ENCODE assay signal across 14 cellular contexts in genomic region chr11:128494418-128495332, GRCh38.
A peak's percentile ranks its signal among the peaks of the same experiment; 100 is the strongest.
DNase-seq lines count a peak whose midpoint lies in the region; ATAC-seq, FAIRE-seq and TF ChIP-seq lines count a peak whose summit lies in the region.
"Had no signal": no experiment of that assay in that cellular context is flagged by ENCODE, and none has a peak within 500 bp of the region (broad histone marks: within the 10 kb centered on the region; RNA-seq: fewer than 3 reads in every experiment).

No MANE protein-coding gene starts in this region.

- no peaks in the 10 kb centered on the region for H3K9me3 ChIP-seq in CD8-positive, alpha-beta T cell (ENCODE audit: low read length)
- H3K9me3 ChIP-seq: body of pancreas had no signal

- H3K36me3 Mint-ChIP-seq in CD8-positive, alpha-beta T cell: peaks cover 90% of the 10 kb centered on the region
- H3K36me3 Mint-ChIP-seq in activated naive CD8-positive, alpha-beta T cell treated with anti-CD3 and anti-CD28 coated beads, Interleukin-2, amount 10 ng/mL, durations not matched to agents 7 days and 5 days: peaks cover 65% of the 10 kb centered on the region
- H3K36me3 Mint-ChIP-seq in osteocyte (ENCODE audit: unreplicated experiment): peaks cover 13% of the 10 kb centered on the region

- H3K27me3 Mint-ChIP-seq in CD8-positive, alpha-beta T cell (ENCODE audit: low read depth): no peaks in the 10 kb centered on the region
- H3K27me3 Mint-ChIP-seq in activated naive CD8-positive, alpha-beta T cell treated with anti-CD3 and anti-CD28 coated beads, Interleukin-2, amount 10 ng/mL, durations not matched to agents 7 days and 5 days: no peaks in the 10 kb centered on the region
- H3K27me3 Mint-ChIP-seq in osteocyte (ENCODE audit: unreplicated experiment): no peaks in the 10 kb centered on the region

- peak overlapping the region; percentile 98 for H3K27ac Mint-ChIP-seq in CD8-positive, alpha-beta T cell
- peak overlapping the region; percentile 93 for H3K27ac Mint-ChIP-seq in activated naive CD8-positive, alpha-beta T cell treated with anti-CD3 and anti-CD28 coated beads, Interleukin-2, amount 10 ng/mL, durations not matched to agents 7 days and 5 days
- H3K27ac Mint-ChIP-seq in osteocyte (ENCODE audit: unreplicated experiment): peak overlapping the region; percentile 91

- H3K4me3 ChIP-seq in CD8-positive, alpha-beta T cell (ENCODE audit: low read depth, low read length): peak overlapping the region; percentile 12
- H3K4me3 ChIP-seq: body of pancreas had no signal

- H3K4me1 ChIP-seq in CD8-positive, alpha-beta T cell (ENCODE audit: insufficient read depth, low read length): peaks cover 100% of the 10 kb centered on the region

- ATAC-seq in CD8-positive, alpha-beta T cell: peak; percentile 15
- peak; percentile 44 for ATAC-seq in HG03280 (IDR thresholded peaks at IDR 0.05; ENCODE audit: unreplicated experiment)
- ATAC-seq in activated naive CD8-positive, alpha-beta T cell treated with anti-CD3 and anti-CD28 coated beads, Interleukin-2, amount 10 ng/mL, durations not matched to agents 7 days and 5 days (ENCODE audit: low read depth): peak; percentile 65
- no peak for ATAC-seq in GM19463 (IDR thresholded peaks at IDR 0.05; ENCODE audit: unreplicated experiment)
- no peak for ATAC-seq in GM18517 (IDR thresholded peaks at IDR 0.05; ENCODE audit: unreplicated experiment)
- ATAC-seq: body of pancreas had no signal

- H3K27me3 ChIP-seq in CD8-positive, alpha-beta T cell (ENCODE audit: insufficient read depth, low read length): no peaks in the 10 kb centered on the region
- H3K27me3 ChIP-seq: body of pancreas had no signal

- DNase-seq in CD8-positive, alpha-beta T cell: no peak
- peak; percentile 29 for DNase-seq in activated naive CD8-positive, alpha-beta T cell treated with anti-CD3 and anti-CD28 coated beads, Interleukin-2, amount 10 ng/mL, durations not matched to agents 7 days and 5 days
- DNase-seq in osteocyte (ENCODE audit: extremely low spot score, unreplicated experiment): no peak
- DNase-seq in urothelium cell line (ENCODE audit: low spot score): no peak
- DNase-seq in amniotic stem cell (lab: John Stamatoyannopoulos, UW): no peak
- DNase-seq: body of pancreas, NCI-H1694, retina, WERI-Rb-1 had no signal

- FAIRE-seq in urothelium cell line (lab: Jason Lieb, UNC): no peak
- FAIRE-seq: H54 had no signal

- POLR2A ChIA-PET in CD8-positive, alpha-beta T cell (lab: Charles Lee): interaction anchor here (1.5 to 14.0 kb wide), 4 partner anchors 11 to 21 kb away, joined by 5 to 138 read pairs (median 10); no protein-coding TSS in a partner anchor
- POLR2A ChIA-PET in activated naive CD8-positive, alpha-beta T cell treated with anti-CD3 and anti-CD28 coated beads, Interleukin-2, amount 10 ng/mL, durations not matched to agents 7 days and 5 days (lab: Charles Lee): interaction anchor here (0.5 to 34.4 kb wide), 12 partner anchors 8 to 455 kb away, joined by 3 to 716 read pairs (median 6); no protein-coding TSS in a partner anchor

- peak overlapping the region; percentile 25 for H3K27ac ChIP-seq in CD8-positive, alpha-beta T cell (ENCODE audit: low read depth, low read length)
- H3K27ac ChIP-seq: body of pancreas, HL-60, WERI-Rb-1 had no signal

- peak overlapping the region; percentile 83 for H3K4me3 Mint-ChIP-seq in CD8-positive, alpha-beta T cell
- peak overlapping the region; percentile 78 for H3K4me3 Mint-ChIP-seq in activated naive CD8-positive, alpha-beta T cell treated with anti-CD3 and anti-CD28 coated beads, Interleukin-2, amount 10 ng/mL, durations not matched to agents 7 days and 5 days
- H3K4me3 Mint-ChIP-seq in osteocyte (ENCODE audit: unreplicated experiment): no peak overlapping the region

- no peaks in the 10 kb centered on the region for H3K9me3 Mint-ChIP-seq in CD8-positive, alpha-beta T cell
- no peaks in the 10 kb centered on the region for H3K9me3 Mint-ChIP-seq in activated naive CD8-positive, alpha-beta T cell treated with anti-CD3 and anti-CD28 coated beads, Interleukin-2, amount 10 ng/mL, durations not matched to agents 7 days and 5 days
- no peaks in the 10 kb centered on the region for H3K9me3 Mint-ChIP-seq in osteocyte (ENCODE audit: unreplicated experiment)

- TF ChIP-seq CTCF in CD8-positive, alpha-beta T cell (IDR thresholded peaks at IDR 0.05): no peak
- no peak for TF ChIP-seq CTCF in osteocyte (IDR thresholded peaks at IDR 0.05)

- H3K4me1 Mint-ChIP-seq in CD8-positive, alpha-beta T cell (ENCODE audit: low read depth): peaks cover 96% of the 10 kb centered on the region
- H3K4me1 Mint-ChIP-seq in activated naive CD8-positive, alpha-beta T cell treated with anti-CD3 and anti-CD28 coated beads, Interleukin-2, amount 10 ng/mL, durations not matched to agents 7 days and 5 days: peaks cover 92% of the 10 kb centered on the region
- peaks cover 88% of the 10 kb centered on the region for H3K4me1 Mint-ChIP-seq in osteocyte (ENCODE audit: unreplicated experiment)

- intact Hi-C loops in CD8-positive, alpha-beta T cell (cut with DNase I, micrococcal nuclease): loop anchor here in 1 of 2 experiments (2.0 to 5.0 kb wide), 2 partner anchors 14 to 302 kb away; no protein-coding TSS in a partner anchor

- H3K36me3 ChIP-seq in CD8-positive, alpha-beta T cell (ENCODE audit: insufficient read depth, low read length): peaks cover 41% of the 10 kb centered on the region
- H3K36me3 ChIP-seq: WERI-Rb-1 had no signal

- CTCF ChIA-PET in CD8-positive, alpha-beta T cell (lab: Charles Lee): interaction anchor here (0.7 to 2.2 kb wide), 11 partner anchors 10 to 137 kb away, joined by 3 to 6 read pairs (median 3); no protein-coding TSS in a partner anchor

Comparison
In these comparisons a context has a peak if more than half of its experiments do, and no peak if none do; other contexts are left out.
1. ATAC-seq: peak in CD8-positive, alpha-beta T cell (single experiment), HG03280 (single experiment) and activated naive CD8-positive, alpha-beta T cell treated with anti-CD3 and anti-CD28 coated beads, Interleukin-2, amount 10 ng/mL, durations not matched to agents 7 days and 5 days (single experiment); none in GM19463 (single experiment) and GM18517 (single experiment).
2. Peak in every context shown above with its lines, with median percentiles within 50 percentile points of each other: H3K27ac Mint-ChIP-seq.